In the genomic region with DNA sequence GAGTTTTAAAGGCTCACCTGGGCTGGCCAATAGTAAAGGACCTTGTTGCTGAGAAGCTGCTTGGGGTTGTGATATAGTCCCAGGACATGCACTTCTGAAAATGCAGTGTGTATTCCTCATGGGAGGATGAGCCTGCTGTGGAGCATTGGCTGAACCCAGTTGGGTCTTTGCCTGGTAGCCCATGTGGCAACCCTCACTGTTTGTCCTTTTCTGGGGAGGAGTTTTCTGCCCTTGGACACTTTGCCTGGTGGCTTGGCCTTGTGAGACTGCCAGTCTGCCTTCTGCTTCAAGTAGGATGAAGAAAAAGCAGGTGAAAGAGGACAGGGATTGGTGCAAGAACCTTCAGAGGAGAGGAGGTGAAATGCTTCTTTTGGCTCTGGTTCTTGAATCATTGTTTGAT, we compare ENCODE assay signal across 17 cellular contexts. TPM values are rescaled to one million over a fixed set of nuclear protein-coding genes. Genes with fewer than 3 reads are reported as not detected.
DNase-seq lines count a peak whose midpoint lies in the region; ATAC-seq and TF ChIP-seq lines count a peak whose summit lies in the region.
"Had no signal": no experiment of that assay in that cellular context is flagged by ENCODE, and none has a peak within 500 bp of the region (broad histone marks: within the 10 kb centered on the region; RNA-seq: fewer than 3 reads in every experiment).

No MANE protein-coding gene starts in this region.

- peak; percentile 3 for DNase-seq in T-helper 2 cell treated with Interferon-gamma antibody and Interleukin-4, amounts not matched to agents 5 μg/mL and 100 μg/mL, for 36 hours (ENCODE audit: low spot score)
- DNase-seq in T-helper 2 cell (no peak), psoas muscle (no peak), H4 (ENCODE audit: low spot score) (no peak), NCI-H2196 treated with DMSO at 0.1 percent for 48 hours (lab: John Stamatoyannopoulos, UW; ENCODE audit: unreplicated experiment) (no peak)
- no peak for DNase-seq in activated CD4-positive, CD25-positive, alpha-beta regulatory T cell (lab: John Stamatoyannopoulos, UW)
- DNase-seq: activated CD4-positive, alpha-beta T cell treated with anti-CD3 and anti-CD28 coated beads for 36 hours; activated naive CD4-positive, alpha-beta T cell treated with anti-CD3 and anti-CD28 coated beads, Interleukin-2, amount 10 ng/mL, durations not matched to agents 7 days and 5 days; DMS153; foreskin fibroblast; naive B cell; NCI-H187; NK-92 treated with Interleukin-12 subunit alpha and Interleukin-12 subunit beta, amount 100 ng/mL, for 24 hours; upper lobe of left lung had no signal

- H3K4me3 Mint-ChIP-seq in T-helper 2 cell treated with Interferon-gamma antibody and Interleukin-4, amounts not matched to agents 5 μg/mL and 100 μg/mL, for 36 hours, result peak overlapping the region; percentile 86
- no peak overlapping the region for H3K4me3 Mint-ChIP-seq in dendritic cell treated with granulocyte-macrophage colony-stimulating factor and Interleukin-4, amounts not matched to agents 40 ng/mL and 50 ng/mL, for 4 days

- ATAC-seq in psoas muscle, result no peak
- ATAC-seq: activated CD4-positive, alpha-beta T cell treated with anti-CD3 and anti-CD28 coated beads for 36 hours; HCT116 had no signal

- no peaks in the 10 kb centered on the region for H3K27me3 Mint-ChIP-seq in T-helper 2 cell treated with Interferon-gamma antibody and Interleukin-4, amounts not matched to agents 5 μg/mL and 100 μg/mL, for 36 hours (ENCODE audit: low read depth)
- no peaks in the 10 kb centered on the region for H3K27me3 Mint-ChIP-seq in dendritic cell treated with granulocyte-macrophage colony-stimulating factor and Interleukin-4, amounts not matched to agents 40 ng/mL and 50 ng/mL, for 4 days
- H3K27me3 Mint-ChIP-seq: activated CD4-positive, alpha-beta T cell treated with anti-CD3 and anti-CD28 coated beads for 36 hours; activated naive CD4-positive, alpha-beta T cell treated with anti-CD3 and anti-CD28 coated beads, Interleukin-2, amount 10 ng/mL, durations not matched to agents 7 days and 5 days; naive B cell had no signal

- H3K27ac ChIP-seq in OCI-LY3 (ENCODE audit: low read length) (no peak overlapping the region), psoas muscle (peak overlapping the region; percentile 1)

- H3K27me3 ChIP-seq in OCI-LY3 (ENCODE audit: low read depth, low read length), result no peaks in the 10 kb centered on the region
- no peaks in the 10 kb centered on the region for H3K27me3 ChIP-seq in psoas muscle (ENCODE audit: insufficient read depth in 3 of 3, low read length in 2 of 3)
- H3K27me3 ChIP-seq: upper lobe of left lung had no signal

- H3K4me1 ChIP-seq in OCI-LY3 (ENCODE audit: low read length) (peaks cover 49% of the 10 kb centered on the region), psoas muscle (peaks cover 74% of the 10 kb centered on the region)

- H3K4me3 ChIP-seq in OCI-LY3 (ENCODE audit: low read length) (no peak overlapping the region), psoas muscle (peak overlapping the region; percentile 81)

- no peaks in the 10 kb centered on the region for H3K9me3 Mint-ChIP-seq in T-helper 2 cell treated with Interferon-gamma antibody and Interleukin-4, amounts not matched to agents 5 μg/mL and 100 μg/mL, for 36 hours
- no peaks in the 10 kb centered on the region for H3K9me3 Mint-ChIP-seq in dendritic cell treated with granulocyte-macrophage colony-stimulating factor and Interleukin-4, amounts not matched to agents 40 ng/mL and 50 ng/mL, for 4 days
- H3K9me3 Mint-ChIP-seq: activated naive CD4-positive, alpha-beta T cell treated with anti-CD3 and anti-CD28 coated beads, Interleukin-2, amount 10 ng/mL, durations not matched to agents 7 days and 5 days; naive B cell had no signal

- no peak overlapping the region for H3K27ac Mint-ChIP-seq in T-helper 2 cell treated with Interferon-gamma antibody and Interleukin-4, amounts not matched to agents 5 μg/mL and 100 μg/mL, for 36 hours
- peak overlapping the region; percentile 61 for H3K27ac Mint-ChIP-seq in dendritic cell treated with granulocyte-macrophage colony-stimulating factor and Interleukin-4, amounts not matched to agents 40 ng/mL and 50 ng/mL, for 4 days

- peaks cover 83% of the 10 kb centered on the region for H3K79me2 ChIP-seq in OCI-LY3 (ENCODE audit: low read length)

- H3K36me3 Mint-ChIP-seq in T-helper 2 cell treated with Interferon-gamma antibody and Interleukin-4, amounts not matched to agents 5 μg/mL and 100 μg/mL, for 36 hours (ENCODE audit: low read depth), result peaks cover 20% of the 10 kb centered on the region
- H3K36me3 Mint-ChIP-seq in dendritic cell treated with granulocyte-macrophage colony-stimulating factor and Interleukin-4, amounts not matched to agents 40 ng/mL and 50 ng/mL, for 4 days (ENCODE audit: low read depth), result peaks cover 39% of the 10 kb centered on the region
- H3K36me3 Mint-ChIP-seq: naive B cell had no signal

- intact Hi-C loops in dendritic cell treated with granulocyte-macrophage colony-stimulating factor and Interleukin-4, amounts not matched to agents 40 ng/mL and 50 ng/mL, for 4 days (cut with micrococcal nuclease), result no loop called here
- intact Hi-C loops in psoas muscle (cut with DNase I), result loop anchor here in 1 of 2 donors (10.0 kb wide), 1 partner anchor 262 kb away; no protein-coding TSS in a partner anchor

- peaks cover 75% of the 10 kb centered on the region for H4K20me1 ChIP-seq in OCI-LY3 (ENCODE audit: insufficient read depth, low read length)

- no peak for TF ChIP-seq CTCF in OCI-LY3 (IDR thresholded peaks at IDR 0.05; ENCODE audit: low read depth, low read length)
- no peak for TF ChIP-seq CTCF in psoas muscle (IDR thresholded peaks at IDR 0.05)

- H3K9ac ChIP-seq in OCI-LY3 (ENCODE audit: low read length), result no peak overlapping the region

- H3K9me3 ChIP-seq in OCI-LY3 (ENCODE audit: insufficient read depth, low read length) (no peaks in the 10 kb centered on the region), psoas muscle (no peaks in the 10 kb centered on the region)
- H3K9me3 ChIP-seq: upper lobe of left lung had no signal

- H3K4me1 Mint-ChIP-seq in T-helper 2 cell treated with Interferon-gamma antibody and Interleukin-4, amounts not matched to agents 5 μg/mL and 100 μg/mL, for 36 hours (ENCODE audit: low read depth), result peaks cover 59% of the 10 kb centered on the region
- peaks cover 64% of the 10 kb centered on the region for H3K4me1 Mint-ChIP-seq in dendritic cell treated with granulocyte-macrophage colony-stimulating factor and Interleukin-4, amounts not matched to agents 40 ng/mL and 50 ng/mL, for 4 days (ENCODE audit: low read depth)

- no peak overlapping the region for H2AFZ ChIP-seq in OCI-LY3 (ENCODE audit: low read depth, low read length)

- H3K4me2 ChIP-seq in OCI-LY3 (ENCODE audit: low read length), result peak overlapping the region; percentile 82

- peaks cover 27% of the 10 kb centered on the region for H3K36me3 ChIP-seq in OCI-LY3 (replicated peaks; ENCODE audit: low read depth, low read length)
- no peaks in the 10 kb centered on the region for H3K36me3 ChIP-seq in psoas muscle (ENCODE audit: insufficient read depth in 1 of 2, low read depth in 1 of 2)
- H3K36me3 ChIP-seq: upper lobe of left lung had no signal

RNA-seq across cellular contexts. Expression of a gene that starts 4.0 kb away (rescaled TPM):
- total RNA-seq in psoas muscle, result 10 to 100 TPM in 3 of 4 donors, 1 to 10 TPM in 1; 8.7 to 19.2 (median 15.2) TPM
- 10 to 100 TPM in 1 of 3 donors, 1 to 10 TPM in 2; 5.0 to 12.7 (median 8.0) TPM for polyA plus RNA-seq in psoas muscle
- total RNA-seq in H4 (2014; rRNA removed; shearing (Covaris generic)), result 3.9 and 6.2 TPM in 2 replicates
